Comparison of ENCODE assay signal across 25 cellular contexts in genomic region chr17:82255573-82255972, GRCh38. TPM values are rescaled to one million over a fixed set of nuclear protein-coding genes. Genes with fewer than 3 reads are reported as not detected.
DNase-seq lines count a peak whose midpoint lies in the region; ATAC-seq, FAIRE-seq and TF ChIP-seq lines count a peak whose summit lies in the region.
"Had no signal": no experiment of that assay in that cellular context is flagged by ENCODE, and none has a peak within 500 bp of the region (broad histone marks: within the 10 kb centered on the region; RNA-seq: fewer than 3 reads in every experiment).

No MANE protein-coding gene starts in this region.

- no peaks in the 10 kb centered on the region for H3K27me3 Mint-ChIP-seq in activated CD4-positive, alpha-beta T cell treated with anti-CD3 and anti-CD28 coated beads for 36 hours
- H3K27me3 Mint-ChIP-seq in central memory CD8-positive, alpha-beta T cell, result no peaks in the 10 kb centered on the region
- peaks cover 2% of the 10 kb centered on the region for H3K27me3 Mint-ChIP-seq in nephron progenitor cell (ENCODE audit: low read depth, poor library complexity)
- H3K27me3 Mint-ChIP-seq: activated CD4-positive, alpha-beta T cell treated with anti-CD3 and anti-CD28 coated beads, Interleukin-2, amount 10 ng/mL, durations not matched to agents 7 days and 5 days had no signal

- H3K27ac Mint-ChIP-seq in activated CD4-positive, alpha-beta T cell treated with anti-CD3 and anti-CD28 coated beads for 36 hours, result peak overlapping the region; percentile 67
- H3K27ac Mint-ChIP-seq in central memory CD8-positive, alpha-beta T cell (ENCODE audit: low read depth), result peak overlapping the region; percentile 99
- peak overlapping the region; percentile 94 for H3K27ac Mint-ChIP-seq in nephron progenitor cell
- H3K27ac Mint-ChIP-seq: activated CD4-positive, alpha-beta T cell treated with anti-CD3 and anti-CD28 coated beads, Interleukin-2, amount 10 ng/mL, durations not matched to agents 7 days and 5 days had no signal

- no peak for FAIRE-seq in GM12891 (lab: Jason Lieb, UNC)
- FAIRE-seq: GM12892 had no signal

- no peak for ATAC-seq in activated CD4-positive, alpha-beta T cell treated with anti-CD3 and anti-CD28 coated beads for 36 hours
- no peak for ATAC-seq in central memory CD8-positive, alpha-beta T cell (replicated peaks; ENCODE audit: extremely low read depth, poor library complexity, severe bottlenecking)
- no peak for ATAC-seq in HG03571 (IDR thresholded peaks at IDR 0.05; ENCODE audit: unreplicated experiment)
- ATAC-seq: psoas muscle had no signal

- TF ChIP-seq POLR2A in GM12891 (IDR thresholded peaks at IDR 0.05; ENCODE audit: low read depth, low read length), result no peak

- no peak for DNase-seq in activated CD4-positive, alpha-beta T cell treated with anti-CD3 and anti-CD28 coated beads for 36 hours
- no peak for DNase-seq in activated CD4-positive, alpha-beta T cell treated with anti-CD3 and anti-CD28 coated beads, Interleukin-2, amount 50 U/mL, for 1 hour
- no peak for DNase-seq in GM12891 (ENCODE audit: insufficient read length, low spot score)
- DNase-seq in central memory CD8-positive, alpha-beta T cell (ENCODE audit: low spot score in 2 of 2), result no peak
- DNase-seq in nephron progenitor cell, result no peak
- no peak for DNase-seq in NCI-H1436 treated with DMSO at 0.1 percent for 48 hours (lab: John Stamatoyannopoulos, UW)
- DNase-seq in NCI-H510A (lab: John Stamatoyannopoulos, UW), result no peak
- DNase-seq: 8988T; activated CD4-positive, alpha-beta T cell treated with anti-CD3 and anti-CD28 coated beads, Interleukin-2, amount 10 ng/mL, durations not matched to agents 7 days and 5 days; activated gamma-delta T cell treated with Interleukin-2 at 50 U/mL for 16 hours; AML-193; anterior cingulate cortex; central memory CD4-positive, alpha-beta T cell; COR-L47; DMS79 treated with DMSO at 0.1 percent for 48 hours; foreskin fibroblast; heart right ventricle; NCI-H1105; NCI-H2081 treated with DMSO at 0.1 percent for 48 hours; stimulated activated CD4-positive, alpha-beta T cell treated with anti-CD3 and anti-CD28 coated beads, Interleukin-1b, Interleukin-23, amount 100 ng/mL, for 48 hours; T-helper 1 cell had no signal

- peaks cover under 1% of the 10 kb centered on the region for H3K9me3 Mint-ChIP-seq in activated CD4-positive, alpha-beta T cell treated with anti-CD3 and anti-CD28 coated beads for 36 hours (ENCODE audit: low read depth)
- no peaks in the 10 kb centered on the region for H3K9me3 Mint-ChIP-seq in central memory CD8-positive, alpha-beta T cell
- H3K9me3 Mint-ChIP-seq in nephron progenitor cell, result no peaks in the 10 kb centered on the region
- H3K9me3 Mint-ChIP-seq: activated CD4-positive, alpha-beta T cell treated with anti-CD3 and anti-CD28 coated beads, Interleukin-2, amount 10 ng/mL, durations not matched to agents 7 days and 5 days; neural crest cell had no signal

- H3K4me3 Mint-ChIP-seq in activated CD4-positive, alpha-beta T cell treated with anti-CD3 and anti-CD28 coated beads for 36 hours, result no peak overlapping the region
- no peak overlapping the region for H3K4me3 Mint-ChIP-seq in central memory CD8-positive, alpha-beta T cell
- H3K4me3 Mint-ChIP-seq in nephron progenitor cell, result no peak overlapping the region
- H3K4me3 Mint-ChIP-seq: activated CD4-positive, alpha-beta T cell treated with anti-CD3 and anti-CD28 coated beads, Interleukin-2, amount 10 ng/mL, durations not matched to agents 7 days and 5 days; neural crest cell had no signal

- peaks cover 22% of the 10 kb centered on the region for H3K4me1 Mint-ChIP-seq in activated CD4-positive, alpha-beta T cell treated with anti-CD3 and anti-CD28 coated beads for 36 hours
- peaks cover 36% of the 10 kb centered on the region for H3K4me1 Mint-ChIP-seq in central memory CD8-positive, alpha-beta T cell
- H3K4me1 Mint-ChIP-seq in nephron progenitor cell, result no peaks in the 10 kb centered on the region

- POLR2A ChIA-PET in activated CD4-positive, alpha-beta T cell treated with anti-CD3 and anti-CD28 coated beads for 36 hours (lab: Charles Lee), result no interaction called here

- peaks cover 75% of the 10 kb centered on the region for H3K36me3 Mint-ChIP-seq in activated CD4-positive, alpha-beta T cell treated with anti-CD3 and anti-CD28 coated beads for 36 hours (ENCODE audit: low read depth)
- peaks cover 71% of the 10 kb centered on the region for H3K36me3 Mint-ChIP-seq in central memory CD8-positive, alpha-beta T cell (ENCODE audit: insufficient read depth)
- H3K36me3 Mint-ChIP-seq in nephron progenitor cell (ENCODE audit: low read depth), result peaks cover 84% of the 10 kb centered on the region

- intact Hi-C loops in activated CD4-positive, alpha-beta T cell treated with anti-CD3 and anti-CD28 coated beads for 36 hours (cut with DNase I, micrococcal nuclease), result no loop called here

- no peak for TF ChIP-seq CTCF in nephron progenitor cell (IDR thresholded peaks at IDR 0.05)

- CTCF ChIA-PET in activated CD4-positive, alpha-beta T cell treated with anti-CD3 and anti-CD28 coated beads for 36 hours (lab: Charles Lee), result interaction anchor here (0.6 to 0.7 kb wide), 4 partner anchors 67 to 367 kb away, joined by 3 read pairs; no protein-coding TSS in a partner anchor

TF ChIP-seq in GM12891, 5 proteins besides CTCF, POLR2A, EP300 and RAD21:
- TF ChIP-seq POLR2AphosphoS5 (IDR thresholded peaks at IDR 0.05; ENCODE audit: low read depth, low read length) (peak; percentile 52), TAF1 (IDR thresholded peaks at IDR 0.05; ENCODE audit: low read depth, low read length) (no peak), POU2F2 (IDR thresholded peaks at IDR 0.05; ENCODE audit: low read depth, low read length) (no peak)

RNA-seq across cellular contexts. Expression of gene CSNK1D, which starts 17.9 kb away (rescaled TPM):
- total RNA-seq in activated CD4-positive, alpha-beta T cell treated with anti-CD3 and anti-CD28 coated beads for 36 hours, result 100 to 1,000 TPM; 118 to 182 TPM
- 60.6 TPM for polyA plus RNA-seq in GM12891 (2012; ENCODE audit: low read depth, missing spikeins)

RNA-seq across cellular contexts. Expression of gene SLC16A3, which starts 26.7 kb away (rescaled TPM):
- total RNA-seq in activated CD4-positive, alpha-beta T cell treated with anti-CD3 and anti-CD28 coated beads for 36 hours, result 100 to 1,000 TPM in 1 of 2 experiments, 10 to 100 TPM in 1; 93.2 to 157 TPM
- polyA plus RNA-seq in GM12891 (2012; ENCODE audit: low read depth, missing spikeins), result 92.3 TPM

RNA-seq across cellular contexts. Expression of gene CCDC57, which starts 42.9 kb away (rescaled TPM):
- total RNA-seq in activated CD4-positive, alpha-beta T cell treated with anti-CD3 and anti-CD28 coated beads for 36 hours, result 10 to 100 TPM; 41.6 to 43.8 TPM
- polyA plus RNA-seq in GM12891 (2012; ENCODE audit: low read depth, missing spikeins), result 62.4 TPM
